ENCODE assay signal across 8 cellular contexts in genomic region chr14:35291709-35292050, GRCh38. TPM values are rescaled to one million over a fixed set of nuclear protein-coding genes. Genes with fewer than 3 reads are reported as not detected.
DNase-seq lines count a peak whose midpoint lies in the region; ATAC-seq, FAIRE-seq and TF ChIP-seq lines count a peak whose summit lies in the region.
"Not testable (repeated sequence)": the region's sequence is repeated elsewhere in the genome, so short reads cannot be mapped to it uniquely, and the experiment has no call there.

No MANE protein-coding gene starts in this region.

- H4K91ac ChIP-seq in H9 (ENCODE audit: insufficient read length, low read depth, low read length): not testable (repeated sequence)

- H4K20me1 ChIP-seq in H9 (ENCODE audit: control insufficient read depth, insufficient read depth, insufficient read length): not testable (repeated sequence)

- peaks cover 26% of the 10 kb centered on the region for H3K79me2 ChIP-seq in H9 (ENCODE audit: insufficient read depth, low read length)

- H3K79me1 ChIP-seq in H9 (ENCODE audit: insufficient read depth, low read depth, low read length, poor library complexity, severe bottlenecking): not testable (repeated sequence)

- POLR2A ChIA-PET in A549 (lab: Yijun Ruan, JAX): interaction anchor here (0.6 to 3.3 kb wide), 28 partner anchors 9 to 309 kb away, joined by 3 to 62 read pairs (median 6); partner anchors contain the start of genes FAM177A1, NFKBIA, PPP2R3C and PRORP

- H3K9me3 ChIP-seq in A549; H9 (ENCODE audit: control insufficient read depth, low read depth, low read length); Peyer's patch; right atrium auricular region; mucosa of stomach (ENCODE audit: control insufficient read depth, low read length); skeletal muscle satellite cell (replicated peaks; ENCODE audit: low read length): not testable (repeated sequence)

- H3K4me3 ChIP-seq in A549 (peak overlapping the region; percentile 76), Peyer's patch (peak overlapping the region; percentile 53 to 73 (median 64)), right atrium auricular region (peak overlapping the region; percentile 71 to 76), mucosa of stomach (ENCODE audit: low read length) (peak overlapping the region; percentile 60), skeletal muscle satellite cell (ENCODE audit: low read length) (peak overlapping the region; percentile 91)

- not testable (repeated sequence) for H3K27me3 ChIP-seq in H9 (ENCODE audit: insufficient read depth, low read length); Peyer's patch; right atrium auricular region; mucosa of stomach (ENCODE audit: control insufficient read depth, insufficient read depth, low read length); skeletal muscle satellite cell (ENCODE audit: control insufficient read depth, insufficient read depth, low read length)

- H2BK120ac ChIP-seq in H9 (ENCODE audit: low read depth, low read length, poor library complexity, severe bottlenecking): not testable (repeated sequence)

- not testable (repeated sequence) for H2BK15ac ChIP-seq in H9 (ENCODE audit: low read depth, low read length)

- peaks cover 21 to 23% of the 10 kb centered on the region in 2 experiments for H3K4me1 Mint-ChIP-seq in H9
- H3K4me1 Mint-ChIP-seq in activated naive CD4-positive, alpha-beta T cell treated with anti-CD3 and anti-CD28 coated beads for 36 hours (ENCODE audit: low read depth): peaks cover 55% of the 10 kb centered on the region
- H3K4me1 Mint-ChIP-seq in dendritic cell treated with granulocyte-macrophage colony-stimulating factor and Interleukin-4, amounts not matched to agents 40 ng/mL and 50 ng/mL, for 4 days (ENCODE audit: low read depth): peaks cover 56% of the 10 kb centered on the region

- not testable (repeated sequence) for H3K18ac ChIP-seq in H9 (ENCODE audit: insufficient read length, low read depth, low read length)

- not testable (repeated sequence) for H4K8ac ChIP-seq in H9 (replicated peaks; ENCODE audit: insufficient read length, low read depth, low read length)

- FAIRE-seq in A549 (lab: Jason Lieb, UNC): not testable (repeated sequence)

- H2AK5ac ChIP-seq in H9 (ENCODE audit: insufficient read length, low read length): not testable (repeated sequence)

- intact Hi-C loops in activated naive CD4-positive, alpha-beta T cell treated with anti-CD3 and anti-CD28 coated beads for 36 hours (cut with micrococcal nuclease): loop anchor here (1.0 to 10.0 kb wide), 15 partner anchors 10 to 535 kb away; partner anchors contain the start of genes BRMS1L, INSM2, NFKBIA and PRORP
- intact Hi-C loops in dendritic cell treated with granulocyte-macrophage colony-stimulating factor and Interleukin-4, amounts not matched to agents 40 ng/mL and 50 ng/mL, for 4 days (cut with micrococcal nuclease): loop anchor here (2.0 to 10.0 kb wide), 3 partner anchors 53 to 169 kb away; partner anchors contain the start of gene PRORP

- TF ChIP-seq EP300 in A549 (IDR thresholded peaks at IDR 0.05): not testable (repeated sequence)

- not testable (repeated sequence) for H3K23me2 ChIP-seq in H9 (ENCODE audit: insufficient read length, low read depth, low read length, poor library complexity, severe bottlenecking)

- H3K4me3 Mint-ChIP-seq in H9: peak overlapping the region; percentile 99 to 100
- H3K4me3 Mint-ChIP-seq in activated naive CD4-positive, alpha-beta T cell treated with anti-CD3 and anti-CD28 coated beads for 36 hours: peak overlapping the region; percentile 98
- peak overlapping the region; percentile 98 for H3K4me3 Mint-ChIP-seq in dendritic cell treated with granulocyte-macrophage colony-stimulating factor and Interleukin-4, amounts not matched to agents 40 ng/mL and 50 ng/mL, for 4 days

- H2BK20ac ChIP-seq in H9 (ENCODE audit: low read depth, low read length, poor library complexity, severe bottlenecking): not testable (repeated sequence)

- H3T11ph ChIP-seq in H9 (ENCODE audit: low read length): not testable (repeated sequence)

- H3K27ac ChIP-seq in A549 (peak overlapping the region; percentile 91 to 92), Peyer's patch (peak overlapping the region; percentile 82 to 91 (median 88)), right atrium auricular region (peak overlapping the region; percentile 88 to 91)
- not testable (repeated sequence) for H3K27ac ChIP-seq in H9 (ENCODE audit: insufficient read length, low read depth, low read length)

- H3K9ac ChIP-seq in H9 (ENCODE audit: extremely low read depth, insufficient read length, low read length): peak overlapping the region; percentile 39
- peak overlapping the region; percentile 88 for H3K9ac ChIP-seq in mucosa of stomach (ENCODE audit: low read length)
- peak overlapping the region; percentile 77 for H3K9ac ChIP-seq in skeletal muscle satellite cell (ENCODE audit: low read depth, low read length)

- CTCF ChIA-PET in A549 (lab: Yijun Ruan, JAX): interaction anchor here (0.6 to 2.8 kb wide), 11 partner anchors 10 to 313 kb away, joined by 3 to 16 read pairs (median 3); partner anchors contain the start of gene NFKBIA
- CTCF ChIA-PET in activated naive CD4-positive, alpha-beta T cell treated with anti-CD3 and anti-CD28 coated beads for 36 hours (lab: Charles Lee): interaction anchor here (0.7 to 2.7 kb wide), 8 partner anchors 9 to 131 kb away, joined by 3 to 20 read pairs (median 5); partner anchors contain the start of gene NFKBIA

- not testable (repeated sequence) for H2BK5ac ChIP-seq in H9 (ENCODE audit: insufficient read length, low read length)

- not testable (repeated sequence) for TF ChIP-seq CTCF in A549 (IDR thresholded peaks at IDR 0.05); H9 (conservative IDR thresholded peaks at IDR 0.05); Peyer's patch (IDR thresholded peaks at IDR 0.05); right atrium auricular region (IDR thresholded peaks at IDR 0.05)

- not testable (repeated sequence) for DNase-seq in A549 (ENCODE audit: low read depth in 1 of 2, low spot score in 1 of 2); H9; Peyer's patch; activated naive CD4-positive, alpha-beta T cell treated with anti-CD3 and anti-CD28 coated beads for 36 hours; right atrium auricular region (ENCODE audit: low spot score)

- H2BK12ac ChIP-seq in H9 (ENCODE audit: insufficient read length, low read depth, low read length): not testable (repeated sequence)

- H3K36me3 Mint-ChIP-seq in H9 (ENCODE audit: insufficient read depth in 1 of 3, low read depth in 3 of 3): not testable (repeated sequence)
- H3K36me3 Mint-ChIP-seq in activated naive CD4-positive, alpha-beta T cell treated with anti-CD3 and anti-CD28 coated beads for 36 hours (ENCODE audit: low read depth): peaks cover 21% of the 10 kb centered on the region
- peaks cover 24% of the 10 kb centered on the region for H3K36me3 Mint-ChIP-seq in dendritic cell treated with granulocyte-macrophage colony-stimulating factor and Interleukin-4, amounts not matched to agents 40 ng/mL and 50 ng/mL, for 4 days (ENCODE audit: low read depth)

- peak in 1 of 2 experiments; percentile 9; a peak in 3 of 6 replicates for ATAC-seq in A549

- TF ChIP-seq RAD21 in A549 (conservative IDR thresholded peaks at IDR 0.05 in 1 of 2, IDR thresholded peaks at IDR 0.05 in 1 of 2): not testable (repeated sequence)

- H3K14ac ChIP-seq in H9 (ENCODE audit: insufficient read depth, low read length): not testable (repeated sequence)

- not testable (repeated sequence) for H4K5ac ChIP-seq in H9 (ENCODE audit: insufficient read length, low read depth, low read length)

- not testable (repeated sequence) for H3K4ac ChIP-seq in H9 (ENCODE audit: low read depth, low read length)

- not testable (repeated sequence) for H3K9me3 Mint-ChIP-seq in H9; activated naive CD4-positive, alpha-beta T cell treated with anti-CD3 and anti-CD28 coated beads for 36 hours; dendritic cell treated with granulocyte-macrophage colony-stimulating factor and Interleukin-4, amounts not matched to agents 40 ng/mL and 50 ng/mL, for 4 days

- H2AFZ ChIP-seq in H9 (ENCODE audit: low read length): not testable (repeated sequence)

- not testable (repeated sequence) for TF ChIP-seq POLR2A in A549 (IDR thresholded peaks at IDR 0.05; ENCODE audit: low read length); Peyer's patch (IDR thresholded peaks at IDR 0.05)

- not testable (repeated sequence) for H3K23ac ChIP-seq in H9 (ENCODE audit: insufficient read length, low read depth, low read length)

- H3K4me2 ChIP-seq in A549: peak overlapping the region; percentile 87
- H3K4me2 ChIP-seq in H9 (ENCODE audit: insufficient read depth, insufficient read length, low read length): peak overlapping the region; percentile 79
- H3K4me2 ChIP-seq in skeletal muscle satellite cell (ENCODE audit: low read length): peak overlapping the region; percentile 97

- WGBS in A549 (ENCODE audit: missing lambda C conversion rate): 3% methylated on average over 11 of the region's 11 CpGs
- WGBS in H9 (ENCODE audit: extremely low coverage, insufficient read length, low lambda C conversion rate): no CpG with 5 or more reads among the region's 11 CpGs

- H3K36me3 ChIP-seq in Peyer's patch; right atrium auricular region; mucosa of stomach (ENCODE audit: control insufficient read depth, insufficient read depth, low read length); skeletal muscle satellite cell (ENCODE audit: insufficient read depth, low read length): not testable (repeated sequence)

- H3K27me3 Mint-ChIP-seq in H9 (ENCODE audit: low read depth); activated naive CD4-positive, alpha-beta T cell treated with anti-CD3 and anti-CD28 coated beads for 36 hours (ENCODE audit: low read depth); dendritic cell treated with granulocyte-macrophage colony-stimulating factor and Interleukin-4, amounts not matched to agents 40 ng/mL and 50 ng/mL, for 4 days: not testable (repeated sequence)

- H3K56ac ChIP-seq in H9 (ENCODE audit: insufficient read length, low read depth, low read length): not testable (repeated sequence)

- peaks cover 35% of the 10 kb centered on the region for H3K4me1 ChIP-seq in A549
- H3K4me1 ChIP-seq in H9 (ENCODE audit: insufficient read depth, low read length); skeletal muscle satellite cell (ENCODE audit: control insufficient read depth, insufficient read depth, low read length): not testable (repeated sequence)
- peaks cover 0 to 31% (median 7%) of the 10 kb centered on the region in 4 donors for H3K4me1 ChIP-seq in Peyer's patch
- H3K4me1 ChIP-seq in right atrium auricular region: peaks cover 0 to 50% of the 10 kb centered on the region in 2 donors
- peaks cover 16% of the 10 kb centered on the region for H3K4me1 ChIP-seq in mucosa of stomach (ENCODE audit: control insufficient read depth, insufficient read depth, low read length)

- H3K27ac Mint-ChIP-seq in H9: peak overlapping the region in 2 of 3 experiments; percentile 93 to 100; a peak in 3 of 7 replicates
- peak overlapping the region; percentile 97 for H3K27ac Mint-ChIP-seq in activated naive CD4-positive, alpha-beta T cell treated with anti-CD3 and anti-CD28 coated beads for 36 hours
- peak overlapping the region; percentile 92 for H3K27ac Mint-ChIP-seq in dendritic cell treated with granulocyte-macrophage colony-stimulating factor and Interleukin-4, amounts not matched to agents 40 ng/mL and 50 ng/mL, for 4 days

RNA-seq across cellular contexts. Expression of gene PSMA6, which starts 0.5 kb away (rescaled TPM):
- 321 and 369 TPM in 2 replicates for polyA plus RNA-seq in A549 (2011; rRNA removed)
- polyA plus RNA-seq in A549 (2012; cell fraction: cytosol; rRNA removed): 195 and 206 TPM in 2 replicates
- 92.2 and 156 TPM in 2 replicates for polyA plus RNA-seq in A549 (2012; cell fraction: nucleus; rRNA removed)
- polyA plus RNA-seq in A549 (2017; fragmentation: RNase III; extraction: RNeasy Plus Mini Kit Qiagen cat#74134 plus additional on column Dnase treatment): 395 to 409 TPM (median 406 TPM) in 3 replicates
- polyA minus RNA-seq in A549 (2011; rRNA and poly(A)+ RNA removed): 86.4 and 111 TPM in 2 replicates
- total RNA-seq in H9 (2021): 251 and 255 TPM in 2 replicates
- 100 to 1,000 TPM in 3 of 4 donors, 10 to 100 TPM in 1; 73.6 to 136 (median 116) TPM for total RNA-seq in Peyer's patch
- 100 to 1,000 TPM; 433 to 437 TPM for total RNA-seq in activated naive CD4-positive, alpha-beta T cell treated with anti-CD3 and anti-CD28 coated beads for 36 hours
- 100 to 1,000 TPM; 143 to 191 TPM for total RNA-seq in right atrium auricular region
- 277 and 309 TPM in 2 replicates for total RNA-seq in skeletal muscle satellite cell (2012; rRNA removed)
